ENCODE assay signal across 15 cellular contexts in genomic region chr15:58241872-58242271, GRCh38.
DNase-seq lines count a peak whose midpoint lies in the region; ATAC-seq and TF ChIP-seq lines count a peak whose summit lies in the region.
"Had no signal": no experiment of that assay in that cellular context is flagged by ENCODE, and none has a peak within 500 bp of the region (broad histone marks: within the 10 kb centered on the region; RNA-seq: fewer than 3 reads in every experiment).

No MANE protein-coding gene starts in this region.

- CTCF ChIA-PET in SK-N-SH (lab: Yijun Ruan, JAX) = interaction anchor here (1.0 to 2.3 kb wide), 3 partner anchors 11 to 59 kb away, joined by 3 to 10 read pairs (median 4); no protein-coding TSS in a partner anchor

- H4K20me1 ChIP-seq in SK-N-SH (ENCODE audit: insufficient read depth) (no peaks in the 10 kb centered on the region), MM.1S (ENCODE audit: insufficient read depth, low read length) (no peaks in the 10 kb centered on the region)

- H2AFZ ChIP-seq in SK-N-SH (ENCODE audit: low read depth) (no peak overlapping the region), MM.1S (ENCODE audit: low read length) (no peak overlapping the region)
- H2AFZ ChIP-seq: PC-9 had no signal

- ATAC-seq in SK-N-SH treated with all-trans-retinoic acid at 6 μM for 48 hours (0 out of 3 replicates have a peak, but pooled peaks have one; percentile 32), upper lobe of right lung (peak; percentile 93)
- ATAC-seq: HCT116 had no signal

- H3K4me1 ChIP-seq in SK-N-SH (ENCODE audit: control insufficient read depth in 1 of 2, insufficient read depth in 2 of 2, low read depth in 1 of 2, low read length in 1 of 2) (peaks cover 0 to 8% of the 10 kb centered on the region in 2 experiments; a peak in 1 of 4 replicates), upper lobe of right lung (no peaks in the 10 kb centered on the region), MM.1S (ENCODE audit: low read length) (no peaks in the 10 kb centered on the region)
- H3K4me1 ChIP-seq: transverse colon had no signal

- no peaks in the 10 kb centered on the region for H3K9me3 ChIP-seq in SK-N-SH
- no peaks in the 10 kb centered on the region for H3K9me3 ChIP-seq in upper lobe of right lung
- H3K9me3 ChIP-seq in MM.1S (replicated peaks; ENCODE audit: insufficient read depth, low read length) = no peaks in the 10 kb centered on the region
- H3K9me3 ChIP-seq: transverse colon had no signal

- H3K36me3 ChIP-seq in SK-N-SH (replicated peaks in 1 of 2; ENCODE audit: control insufficient read depth in 1 of 2, insufficient read depth in 2 of 2, low read length in 1 of 2) (no peaks in the 10 kb centered on the region), upper lobe of right lung (no peaks in the 10 kb centered on the region), MM.1S (replicated peaks; ENCODE audit: insufficient read depth, low read length) (no peaks in the 10 kb centered on the region)
- H3K36me3 ChIP-seq: transverse colon had no signal

- no peaks in the 10 kb centered on the region for H3K79me2 ChIP-seq in SK-N-SH (ENCODE audit: insufficient read depth)
- H3K79me2 ChIP-seq in MM.1S (ENCODE audit: low read length) = no peaks in the 10 kb centered on the region

- 62% methylated on average over 7 of the region's 7 CpGs for WGBS in SK-N-SH (ENCODE audit: low lambda C conversion rate)

- no peak overlapping the region for H3K9ac ChIP-seq in SK-N-SH
- no peak overlapping the region for H3K9ac ChIP-seq in MM.1S (ENCODE audit: low read length)

- no peak for TF ChIP-seq EP300 in SK-N-SH (IDR thresholded peaks at IDR 0.05; ENCODE audit: borderline replicate concordance in 1 of 2, low read depth in 1 of 2, low read length in 1 of 2)

- no peak overlapping the region for H3K4me2 ChIP-seq in SK-N-SH
- H3K4me2 ChIP-seq in MM.1S (ENCODE audit: low read depth, low read length) = no peak overlapping the region
- H3K4me2 ChIP-seq: PC-9 had no signal

- intact Hi-C loops in upper lobe of right lung (cut with DNase I) = no loop called here

- TF ChIP-seq RAD21 in SK-N-SH (IDR thresholded peaks at IDR 0.05; ENCODE audit: low read length) = no peak

- POLR2A ChIA-PET in SK-N-SH (lab: Yijun Ruan, JAX) = no interaction called here

- H3K27ac ChIP-seq in SK-N-SH (ENCODE audit: low read depth in 2 of 2, low read length in 1 of 2) = no peak overlapping the region
- no peak overlapping the region for H3K27ac ChIP-seq in upper lobe of right lung
- no peak overlapping the region for H3K27ac ChIP-seq in MM.1S (ENCODE audit: low read length)
- H3K27ac ChIP-seq: PC-9, transverse colon had no signal

- H3F3A ChIP-seq in SK-N-SH (replicated peaks; ENCODE audit: insufficient read depth) (no peaks in the 10 kb centered on the region), MM.1S (ENCODE audit: insufficient read depth, low read length) (no peaks in the 10 kb centered on the region)

- H3K27me3 ChIP-seq in SK-N-SH (ENCODE audit: insufficient read depth) = no peaks in the 10 kb centered on the region
- no peaks in the 10 kb centered on the region for H3K27me3 ChIP-seq in upper lobe of right lung
- no peaks in the 10 kb centered on the region for H3K27me3 ChIP-seq in MM.1S (replicated peaks; ENCODE audit: insufficient read depth, low read length)
- H3K27me3 ChIP-seq: transverse colon had no signal

- TF ChIP-seq CTCF in SK-N-SH (IDR thresholded peaks at IDR 0.05) (no peak), fibroblast of pulmonary artery (IDR thresholded peaks at IDR 0.05; ENCODE audit: low read length, missing control alignments) (peak; percentile 9), upper lobe of right lung (IDR thresholded peaks at IDR 0.05) (peak; percentile 13), MM.1S (IDR thresholded peaks at IDR 0.05; ENCODE audit: low read length) (no peak)

- H3K4me3 ChIP-seq in SK-N-SH (ENCODE audit: low read depth in 2 of 2, low read length in 1 of 2) (no peak overlapping the region), fibroblast of pulmonary artery (replicated peaks; ENCODE audit: low read depth, low read length) (no peak overlapping the region), upper lobe of right lung (no peak overlapping the region), MM.1S (ENCODE audit: low read length) (no peak overlapping the region)
- H3K4me3 ChIP-seq: PC-9, transverse colon had no signal

- H3K9me2 ChIP-seq in SK-N-SH = no peaks in the 10 kb centered on the region
- H3K9me2 ChIP-seq in MM.1S (replicated peaks; ENCODE audit: insufficient read depth, low read length) = no peaks in the 10 kb centered on the region

- DNase-seq in SK-N-SH (no peak), NCI-H345 treated with DMSO at 0.1 percent for 48 hours (lab: John Stamatoyannopoulos, UW; ENCODE audit: unreplicated experiment) (peak; percentile 60), fibroblast of pulmonary artery (ENCODE audit: low read depth) (no peak), upper lobe of right lung (no peak), MM.1S (no peak), DMS114 treated with DMSO at 0.1 percent for 48 hours (lab: John Stamatoyannopoulos, UW; ENCODE audit: unreplicated experiment) (no peak), HUDEP-2 (lab: John Stamatoyannopoulos, UW; ENCODE audit: unreplicated experiment in 76 of 76) (no peak)
- DNase-seq: DND-41, hypothalamus, NCI-H1048, nucleus accumbens, PC-9, transverse colon had no signal

TF ChIP-seq in SK-N-SH treated with all-trans-retinoic acid at 6 μM for 48 hours, 23 proteins besides CTCF, POLR2A, EP300 and RAD21:
- TF ChIP-seq BACH2 (CRISPR knock-in tag; IDR thresholded peaks at IDR 0.05; ENCODE audit: borderline replicate concordance) (no peak), PATZ1 (CRISPR knock-in tag; IDR thresholded peaks at IDR 0.05; ENCODE audit: borderline replicate concordance) (no peak), TCF4 (CRISPR knock-in tag; IDR thresholded peaks at IDR 0.05; ENCODE audit: borderline replicate concordance) (no peak)
- TF ChIP-seq, protein P1, sequence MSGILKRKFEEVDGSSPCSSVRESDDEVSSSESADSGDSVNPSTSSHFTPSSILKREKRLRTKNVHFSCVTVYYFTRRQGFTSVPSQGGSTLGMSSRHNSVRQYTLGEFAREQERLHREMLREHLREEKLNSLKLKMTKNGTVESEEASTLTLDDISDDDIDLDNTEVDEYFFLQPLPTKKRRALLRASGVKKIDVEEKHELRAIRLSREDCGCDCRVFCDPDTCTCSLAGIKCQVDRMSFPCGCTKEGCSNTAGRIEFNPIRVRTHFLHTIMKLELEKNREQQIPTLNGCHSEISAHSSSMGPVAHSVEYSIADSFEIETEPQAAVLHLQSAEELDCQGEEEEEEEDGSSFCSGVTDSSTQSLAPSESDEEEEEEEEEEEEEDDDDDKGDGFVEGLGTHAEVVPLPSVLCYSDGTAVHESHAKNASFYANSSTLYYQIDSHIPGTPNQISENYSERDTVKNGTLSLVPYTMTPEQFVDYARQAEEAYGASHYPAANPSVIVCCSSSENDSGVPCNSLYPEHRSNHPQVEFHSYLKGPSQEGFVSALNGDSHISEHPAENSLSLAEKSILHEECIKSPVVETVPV (CRISPR knock-in tag; IDR thresholded peaks at IDR 0.05) = no peak

TF ChIP-seq in SK-N-SH, 30 proteins besides CTCF, POLR2A, EP300 and RAD21 (continues in another document):
- no peak for TF ChIP-seq ELF1 (IDR thresholded peaks at IDR 0.05)
- TF ChIP-seq JUND (IDR thresholded peaks at IDR 0.05) = no peak
- TF ChIP-seq FOSL2 (IDR thresholded peaks at IDR 0.05; ENCODE audit: borderline replicate concordance, low read depth) = no peak
- no peak for TF ChIP-seq POLR2AphosphoS5 (IDR thresholded peaks at IDR 0.05; ENCODE audit: low read depth, low read length)
- no peak for TF ChIP-seq REST (IDR thresholded peaks at IDR 0.05; ENCODE audit: low read depth, low read length)
- TF ChIP-seq, protein P2, sequence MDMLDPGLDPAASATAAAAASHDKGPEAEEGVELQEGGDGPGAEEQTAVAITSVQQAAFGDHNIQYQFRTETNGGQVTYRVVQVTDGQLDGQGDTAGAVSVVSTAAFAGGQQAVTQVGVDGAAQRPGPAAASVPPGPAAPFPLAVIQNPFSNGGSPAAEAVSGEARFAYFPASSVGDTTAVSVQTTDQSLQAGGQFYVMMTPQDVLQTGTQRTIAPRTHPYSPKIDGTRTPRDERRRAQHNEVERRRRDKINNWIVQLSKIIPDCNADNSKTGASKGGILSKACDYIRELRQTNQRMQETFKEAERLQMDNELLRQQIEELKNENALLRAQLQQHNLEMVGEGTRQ (IDR thresholded peaks at IDR 0.05; ENCODE audit: borderline replicate concordance, low read depth, low read length) = no peak
- no peak for TF ChIP-seq NFIC (IDR thresholded peaks at IDR 0.05; ENCODE audit: borderline replicate concordance)
- TF ChIP-seq, protein P3, sequence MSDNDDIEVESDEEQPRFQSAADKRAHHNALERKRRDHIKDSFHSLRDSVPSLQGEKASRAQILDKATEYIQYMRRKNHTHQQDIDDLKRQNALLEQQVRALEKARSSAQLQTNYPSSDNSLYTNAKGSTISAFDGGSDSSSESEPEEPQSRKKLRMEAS (IDR thresholded peaks at IDR 0.05; ENCODE audit: low read depth) = no peak
- TF ChIP-seq MXI1 (IDR thresholded peaks at IDR 0.05; ENCODE audit: low read depth, low read length) = no peak

Comparison
In these comparisons a context has a peak if more than half of its experiments do, and no peak if none do; other contexts are left out.
1. CTCF ChIP-seq: peak in fibroblast of pulmonary artery (single experiment) and upper lobe of right lung (single experiment); none in SK-N-SH (single experiment) and MM.1S (single experiment).